In genomic region chr7:22776964-22777363, GRCh38 we compare ENCODE assay signal across 32 cellular contexts. TPM values are rescaled to one million over a fixed set of nuclear protein-coding genes. Genes with fewer than 3 reads are reported as not detected.
"Had no signal": no experiment of that assay in that cellular context is flagged by ENCODE, and none has a peak within 500 bp of the region (broad histone marks: within the 10 kb centered on the region; RNA-seq: fewer than 3 reads in every experiment).

No MANE protein-coding gene starts in this region.

- H3K4me3 Mint-ChIP-seq: immature natural killer cell; mesothelial cell of epicardium; naive B cell; natural killer cell; nephron progenitor cell; neural progenitor cell; stimulated activated naive B cell treated with anti-CD40 and anti-IgM and Interleukin-4, amounts not matched to agents 10 μg/mL and 1 μg/mL and 100 μg/mL, for 72 hours had no signal

- H2AFZ ChIP-seq: neural progenitor cell, parathyroid adenoma had no signal

- H3K27ac Mint-ChIP-seq: immature natural killer cell; mesothelial cell of epicardium; naive B cell; natural killer cell; nephron progenitor cell; neural progenitor cell; progenitor cell of endocrine pancreas; stimulated activated naive B cell treated with anti-CD40 and anti-IgM and Interleukin-4, amounts not matched to agents 10 μg/mL and 1 μg/mL and 100 μg/mL, for 72 hours had no signal

- H3K27me3 Mint-ChIP-seq: progenitor cell of endocrine pancreas; stimulated activated naive B cell treated with anti-CD40 and anti-IgM and Interleukin-4, amounts not matched to agents 10 μg/mL and 1 μg/mL and 100 μg/mL, for 72 hours had no signal

- H3K36me3 Mint-ChIP-seq: immature natural killer cell; mesothelial cell of epicardium; naive B cell; natural killer cell; neural progenitor cell; stimulated activated naive B cell treated with anti-CD40 and anti-IgM and Interleukin-4, amounts not matched to agents 10 μg/mL and 1 μg/mL and 100 μg/mL, for 72 hours had no signal

- DNase-seq: hypothalamus; immature natural killer cell; kidney; left ventricle myocardium inferior; mesendoderm; naive B cell; natural killer cell; nephron progenitor cell; occipital lobe; stimulated activated CD4-positive, alpha-beta T cell treated with anti-CD3 and anti-CD28 coated beads, Interleukin-12 subunit alpha, Interleukin-12 subunit beta, amount 100 ng/mL, for 4 hours; stimulated activated CD4-positive, alpha-beta T cell treated with anti-CD3 and anti-CD28 coated beads, Interleukin-15, amount 100 ng/mL, for 24 hours; stimulated activated CD4-positive, alpha-beta T cell treated with anti-CD3 and anti-CD28 coated beads, Interleukin-2, amount 100 ng/mL, for 24 hours; stimulated activated CD4-positive, alpha-beta T cell treated with anti-CD3 and anti-CD28 coated beads, Interleukin-4, amount 100 ng/mL, for 1 hour; stimulated activated naive B cell treated with anti-CD40 and anti-IgM and Interleukin-4, amounts not matched to agents 10 μg/mL and 1 μg/mL and 100 μg/mL, for 72 hours; stimulated activated naive CD8-positive, alpha-beta T cell treated with anti-CD3 and anti-CD28 coated beads, Interleukin-15, Interleukin-2, amounts not matched to agents 100 U/mL and 50 U/mL, for 24 hours; tibial artery; trophoblast cell; upper lobe of right lung had no signal

- H3K9ac ChIP-seq: neural progenitor cell, parathyroid adenoma had no signal

- H3K4me2 ChIP-seq: neural progenitor cell had no signal

- H3K79me2 ChIP-seq: parathyroid adenoma had no signal

- ATAC-seq: natural killer cell; sciatic nerve; stimulated activated naive B cell treated with anti-CD40 and anti-IgM and Interleukin-4, amounts not matched to agents 10 μg/mL and 1 μg/mL and 100 μg/mL, for 72 hours; stimulated activated naive CD8-positive, alpha-beta T cell treated with anti-CD3 and anti-CD28 coated beads, Interleukin-15, Interleukin-2, amounts not matched to agents 100 U/mL and 50 U/mL, for 24 hours; upper lobe of right lung had no signal

- H3K4me1 Mint-ChIP-seq: immature natural killer cell, mesothelial cell of epicardium, naive B cell, natural killer cell, neural progenitor cell had no signal

- H3K27me3 ChIP-seq: neural progenitor cell, right atrium auricular region, suprapubic skin, tibial artery, upper lobe of right lung had no signal

- H3K9me3 ChIP-seq: left ventricle myocardium inferior, neutrophil, right atrium auricular region, suprapubic skin, thoracic aorta, tibial artery, upper lobe of right lung had no signal

- H3K4me3 ChIP-seq: left ventricle myocardium inferior, lung, neural progenitor cell, right atrium auricular region, skin epidermis, suprapubic skin, thoracic aorta, tibial artery, upper lobe of right lung had no signal

- FAIRE-seq: islet of Langerhans, kidney, urothelium cell line had no signal

- H3K27ac ChIP-seq: left ventricle myocardium inferior, neural progenitor cell, neutrophil, parathyroid adenoma, right atrium auricular region, skin epidermis, suprapubic skin, thoracic aorta, tibial artery, upper lobe of right lung had no signal

- H3K9me3 Mint-ChIP-seq: immature natural killer cell; mesothelial cell of epicardium; naive B cell; natural killer cell; nephron progenitor cell; neural progenitor cell; stimulated activated naive B cell treated with anti-CD40 and anti-IgM and Interleukin-4, amounts not matched to agents 10 μg/mL and 1 μg/mL and 100 μg/mL, for 72 hours had no signal

- H3K4me1 ChIP-seq: left ventricle myocardium inferior, neural progenitor cell, parathyroid adenoma, right atrium auricular region, tibial artery, upper lobe of right lung had no signal

- H3K36me3 ChIP-seq: left ventricle myocardium inferior, neural progenitor cell, neutrophil, right atrium auricular region, suprapubic skin, thoracic aorta, tibial artery, upper lobe of right lung had no signal

RNA-seq across cellular contexts. Expression of gene IL6, which starts 50.0 kb away (rescaled TPM):
- total RNA-seq: occipital lobe, osteocyte, progenitor cell of endocrine pancreas had no signal
- polyA plus RNA-seq: immature natural killer cell had no signal
